22 cellular contexts compared by ENCODE assay signal in genomic region chr6:10417681-10418104, GRCh38. TPM values are rescaled to one million over a fixed set of nuclear protein-coding genes. Genes with fewer than 3 reads are reported as not detected.
A peak's percentile ranks its signal among the peaks of the same experiment; 100 is the strongest.
DNase-seq lines count a peak whose midpoint lies in the region; ATAC-seq and TF ChIP-seq lines count a peak whose summit lies in the region.
"Had no signal": no experiment of that assay in that cellular context is flagged by ENCODE, and none has a peak within 500 bp of the region (broad histone marks: within the 10 kb centered on the region; RNA-seq: fewer than 3 reads in every experiment).

No MANE protein-coding gene starts in this region.

- TF ChIP-seq CTCF in mammary epithelial cell (conservative IDR thresholded peaks at IDR 0.05 in 1 of 2, IDR thresholded peaks at IDR 0.05 in 1 of 2; ENCODE audit: extremely low read depth in 1 of 2, insufficient read depth in 1 of 2, low read depth in 1 of 2, low read length in 2 of 2): no peak

- peaks cover 0 to 4% (median 2%) of the 10 kb centered on the region in 3 donors for H3K36me3 Mint-ChIP-seq in CD8-positive, alpha-beta memory T cell

- peaks cover 29% of the 10 kb centered on the region for H3K4me1 ChIP-seq in mammary epithelial cell (ENCODE audit: insufficient read depth, low read length)
- H3K4me1 ChIP-seq in CD8-positive, alpha-beta memory T cell (ENCODE audit: insufficient read depth, low read length): peaks cover 22% of the 10 kb centered on the region

- DNase-seq in stimulated activated naive CD8-positive, alpha-beta T cell treated with anti-CD3 and anti-CD28 coated beads, Interleukin-15, amount 100 ng/mL, for 72 hours: no peak
- DNase-seq in stimulated activated naive CD8-positive, alpha-beta T cell treated with anti-CD3 and anti-CD28 coated beads, Interleukin-15, Interleukin-2, amounts not matched to agents 100 U/mL and 50 U/mL, for 24 hours: no peak
- peak; percentile 70 for DNase-seq in mammary epithelial cell
- peak; percentile 69 for DNase-seq in mesenteric fat pad (ENCODE audit: low spot score)
- DNase-seq in CD8-positive, alpha-beta memory T cell: no peak
- DNase-seq: activated CD4-positive, alpha-beta memory T cell treated with anti-CD3 and anti-CD28 coated beads, Interleukin-2, amount 10 ng/mL, durations not matched to agents 7 days and 5 days; activated effector memory CD4-positive, alpha-beta T cell treated with Interleukin-2 at 50 U/mL for 16 hours; cortex of kidney; GOT3; heart right ventricle; KG1; left ventricle myocardium inferior; NCI-H1436; NCI-H345; right cardiac atrium; stimulated activated CD4-positive, alpha-beta T cell treated with anti-CD3 and anti-CD28 coated beads, Interleukin-2, amount 100 ng/mL, for 24 hours; thyroid gland had no signal

- H3K4me3 ChIP-seq in mammary epithelial cell (replicated peaks in 1 of 3; ENCODE audit: insufficient read depth in 1 of 3, low read depth in 2 of 3, low read length in 3 of 3): peak overlapping the region; percentile 53 to 96 (median 84)
- no peak overlapping the region for H3K4me3 ChIP-seq in CD8-positive, alpha-beta memory T cell (ENCODE audit: low read length)
- H3K4me3 ChIP-seq: SJSA1, thyroid gland had no signal

- dilution Hi-C loops in mammary epithelial cell (cut with HindIII; ENCODE audit: low sequenced_read_pairs): no loop called here

- peaks cover 72% of the 10 kb centered on the region for H3K4me1 Mint-ChIP-seq in stimulated activated naive CD8-positive, alpha-beta T cell treated with anti-CD3 and anti-CD28 coated beads, Interleukin-15, amount 100 ng/mL, for 72 hours
- peaks cover 21 to 33% (median 28%) of the 10 kb centered on the region in 3 donors for H3K4me1 Mint-ChIP-seq in CD8-positive, alpha-beta memory T cell

- H3K27ac ChIP-seq in mammary epithelial cell (ENCODE audit: insufficient read depth, low read depth, low read length): peak overlapping the region; percentile 99
- no peak overlapping the region for H3K27ac ChIP-seq in CD8-positive, alpha-beta memory T cell (ENCODE audit: low read depth, low read length)
- H3K27ac ChIP-seq: esophagus muscularis mucosa, heart right ventricle, left ventricle myocardium inferior, SJSA1, thyroid gland had no signal

- H3K79me2 ChIP-seq in mammary epithelial cell (ENCODE audit: insufficient read depth, low read length): peaks cover 74% of the 10 kb centered on the region

- peaks cover 100% of the 10 kb centered on the region for H3K27me3 Mint-ChIP-seq in stimulated activated naive CD8-positive, alpha-beta T cell treated with anti-CD3 and anti-CD28 coated beads, Interleukin-15, amount 100 ng/mL, for 72 hours
- peaks cover 82 to 88% of the 10 kb centered on the region in 2 donors for H3K27me3 Mint-ChIP-seq in CD8-positive, alpha-beta memory T cell

- peaks cover 0 to 9% of the 10 kb centered on the region in 2 donors for H3K9me3 Mint-ChIP-seq in stimulated activated naive CD8-positive, alpha-beta T cell treated with anti-CD3 and anti-CD28 coated beads, Interleukin-15, amount 100 ng/mL, for 72 hours
- H3K9me3 Mint-ChIP-seq in CD8-positive, alpha-beta memory T cell: peaks cover 3 to 36% (median 28%) of the 10 kb centered on the region in 5 donors
- H3K9me3 Mint-ChIP-seq: activated CD4-positive, alpha-beta memory T cell treated with anti-CD3 and anti-CD28 coated beads, Interleukin-2, amount 10 ng/mL, durations not matched to agents 7 days and 5 days had no signal

- POLR2A ChIA-PET in CD8-positive, alpha-beta memory T cell (lab: Charles Lee): no interaction called here

- no peaks in the 10 kb centered on the region for H3K9me3 ChIP-seq in mammary epithelial cell (replicated peaks; ENCODE audit: insufficient read depth, low read length)
- H3K9me3 ChIP-seq in CD8-positive, alpha-beta memory T cell (ENCODE audit: low read length): no peaks in the 10 kb centered on the region
- H3K9me3 ChIP-seq: esophagus muscularis mucosa, heart right ventricle, left ventricle myocardium inferior, SJSA1, thyroid gland had no signal

- H3K4me3 Mint-ChIP-seq in stimulated activated naive CD8-positive, alpha-beta T cell treated with anti-CD3 and anti-CD28 coated beads, Interleukin-15, amount 100 ng/mL, for 72 hours: peak overlapping the region; percentile 15 to 16
- H3K4me3 Mint-ChIP-seq in CD8-positive, alpha-beta memory T cell: peak overlapping the region in 1 of 7 donors; percentile 17
- H3K4me3 Mint-ChIP-seq: activated CD4-positive, alpha-beta memory T cell treated with anti-CD3 and anti-CD28 coated beads, Interleukin-2, amount 10 ng/mL, durations not matched to agents 7 days and 5 days had no signal

- no peak for ATAC-seq in stimulated activated naive CD8-positive, alpha-beta T cell treated with anti-CD3 and anti-CD28 coated beads, Interleukin-15, amount 100 ng/mL, for 72 hours
- ATAC-seq in stimulated activated naive CD8-positive, alpha-beta T cell treated with anti-CD3 and anti-CD28 coated beads, Interleukin-15, Interleukin-2, amounts not matched to agents 100 U/mL and 50 U/mL, for 24 hours: no peak
- ATAC-seq in GM18519 (IDR thresholded peaks at IDR 0.05; ENCODE audit: low FRiP score, unreplicated experiment) (no peak), GM21786 (IDR thresholded peaks at IDR 0.05; ENCODE audit: unreplicated experiment) (no peak), SK-N-SH treated with all-trans-retinoic acid at 6 μM for 48 hours (no peak)
- ATAC-seq: heart right ventricle, right cardiac atrium had no signal

- CTCF ChIA-PET in mammary epithelial cell (lab: Charles Lee; ENCODE audit: low non-redundant PET): no interaction called here
- CTCF ChIA-PET in CD8-positive, alpha-beta memory T cell (lab: Charles Lee): no interaction called here

- in situ Hi-C loops in mammary epithelial cell (cut with MboI; ENCODE audit: low sequenced_read_pairs in 2 of 2): loop anchor here (10.0 to 25.0 kb wide), 4 partner anchors 333 to 1980 kb away; partner anchors contain the start of gene SLC35B3 (in 1 of the 2)

- no TSS peak for BruUV-seq in mammary epithelial cell (replicated peaks; lab: Mats Ljungman, UMichigan)

- H2AFZ ChIP-seq in mammary epithelial cell (ENCODE audit: low read depth, low read length): no peak overlapping the region

- H3K9ac ChIP-seq in mammary epithelial cell (ENCODE audit: insufficient read depth, low read length): peak overlapping the region; percentile 99

- no peaks in the 10 kb centered on the region for H3K27me3 ChIP-seq in mammary epithelial cell (ENCODE audit: insufficient read depth, low read length)
- H3K27me3 ChIP-seq in CD8-positive, alpha-beta memory T cell (ENCODE audit: insufficient read depth, low read length, poor library complexity, severe bottlenecking): peaks cover 91% of the 10 kb centered on the region
- H3K27me3 ChIP-seq: SJSA1 had no signal

- H4K20me1 ChIP-seq in mammary epithelial cell (ENCODE audit: insufficient read depth, low read length): no peaks in the 10 kb centered on the region

- no peak overlapping the region for H3K27ac Mint-ChIP-seq in stimulated activated naive CD8-positive, alpha-beta T cell treated with anti-CD3 and anti-CD28 coated beads, Interleukin-15, amount 100 ng/mL, for 72 hours
- H3K27ac Mint-ChIP-seq in CD8-positive, alpha-beta memory T cell: peak overlapping the region in 2 of 8 donors; percentile 53 to 75
- H3K27ac Mint-ChIP-seq: activated CD4-positive, alpha-beta memory T cell treated with anti-CD3 and anti-CD28 coated beads, Interleukin-2, amount 10 ng/mL, durations not matched to agents 7 days and 5 days had no signal

- H3K4me2 ChIP-seq in mammary epithelial cell (ENCODE audit: insufficient read depth, low read depth, low read length): peak overlapping the region; percentile 100

- WGBS in mammary epithelial cell (ENCODE audit: low coverage, missing lambda C conversion rate): 1% methylated on average over 15 of the region's 18 CpGs

- H3K36me3 ChIP-seq in mammary epithelial cell (ENCODE audit: insufficient read depth, low read length): no peaks in the 10 kb centered on the region
- H3K36me3 ChIP-seq in CD8-positive, alpha-beta memory T cell (ENCODE audit: insufficient read depth, low read length): no peaks in the 10 kb centered on the region
- H3K36me3 ChIP-seq: esophagus muscularis mucosa, heart right ventricle, left ventricle myocardium inferior, thyroid gland had no signal

- intact Hi-C loops in mammary epithelial cell (cut with micrococcal nuclease): loop anchor here (5.0 to 10.0 kb wide), 4 partner anchors 793 to 1883 kb away; no protein-coding TSS in a partner anchor

TF ChIP-seq in SK-N-SH treated with all-trans-retinoic acid at 6 μM for 48 hours, 23 proteins besides CTCF, POLR2A, EP300 and RAD21 (continues in another document):
- TF ChIP-seq, protein P1, sequence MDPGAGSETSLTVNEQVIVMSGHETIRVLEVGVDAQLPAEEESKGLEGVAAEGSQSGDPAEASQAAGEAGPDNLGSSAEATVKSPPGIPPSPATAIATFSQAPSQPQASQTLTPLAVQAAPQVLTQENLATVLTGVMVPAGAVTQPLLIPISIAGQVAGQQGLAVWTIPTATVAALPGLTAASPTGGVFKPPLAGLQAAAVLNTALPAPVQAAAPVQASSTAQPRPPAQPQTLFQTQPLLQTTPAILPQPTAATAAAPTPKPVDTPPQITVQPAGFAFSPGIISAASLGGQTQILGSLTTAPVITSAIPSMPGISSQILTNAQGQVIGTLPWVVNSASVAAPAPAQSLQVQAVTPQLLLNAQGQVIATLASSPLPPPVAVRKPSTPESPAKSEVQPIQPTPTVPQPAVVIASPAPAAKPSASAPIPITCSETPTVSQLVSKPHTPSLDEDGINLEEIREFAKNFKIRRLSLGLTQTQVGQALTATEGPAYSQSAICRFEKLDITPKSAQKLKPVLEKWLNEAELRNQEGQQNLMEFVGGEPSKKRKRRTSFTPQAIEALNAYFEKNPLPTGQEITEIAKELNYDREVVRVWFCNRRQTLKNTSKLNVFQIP (CRISPR knock-in tag; IDR thresholded peaks at IDR 0.05; ENCODE audit: borderline replicate concordance, low read depth): no peak
- TF ChIP-seq SNAI2 (CRISPR knock-in tag; IDR thresholded peaks at IDR 0.05): no peak
- TF ChIP-seq, protein P2, sequence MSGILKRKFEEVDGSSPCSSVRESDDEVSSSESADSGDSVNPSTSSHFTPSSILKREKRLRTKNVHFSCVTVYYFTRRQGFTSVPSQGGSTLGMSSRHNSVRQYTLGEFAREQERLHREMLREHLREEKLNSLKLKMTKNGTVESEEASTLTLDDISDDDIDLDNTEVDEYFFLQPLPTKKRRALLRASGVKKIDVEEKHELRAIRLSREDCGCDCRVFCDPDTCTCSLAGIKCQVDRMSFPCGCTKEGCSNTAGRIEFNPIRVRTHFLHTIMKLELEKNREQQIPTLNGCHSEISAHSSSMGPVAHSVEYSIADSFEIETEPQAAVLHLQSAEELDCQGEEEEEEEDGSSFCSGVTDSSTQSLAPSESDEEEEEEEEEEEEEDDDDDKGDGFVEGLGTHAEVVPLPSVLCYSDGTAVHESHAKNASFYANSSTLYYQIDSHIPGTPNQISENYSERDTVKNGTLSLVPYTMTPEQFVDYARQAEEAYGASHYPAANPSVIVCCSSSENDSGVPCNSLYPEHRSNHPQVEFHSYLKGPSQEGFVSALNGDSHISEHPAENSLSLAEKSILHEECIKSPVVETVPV (CRISPR knock-in tag; IDR thresholded peaks at IDR 0.05): no peak
- TF ChIP-seq ZFP30 (CRISPR knock-in tag; IDR thresholded peaks at IDR 0.05): no peak
- TF ChIP-seq TOX (CRISPR knock-in tag; IDR thresholded peaks at IDR 0.05; ENCODE audit: borderline replicate concordance): no peak

RNA-seq across cellular contexts. Expression of gene TFAP2A, which starts 2.8 kb away (rescaled TPM):
- total RNA-seq in mammary epithelial cell: 100 to 1,000 TPM in 1 of 2 donors, 10 to 100 TPM in 1; 15.7 to 112 TPM
- polyA plus RNA-seq in mammary epithelial cell: 18.8 TPM
- polyA minus RNA-seq in mammary epithelial cell: 31.8 TPM
- total RNA-seq in mesenteric fat pad: 1.9 TPM
- total RNA-seq in CD8-positive, alpha-beta memory T cell: not detected
- not detected for polyA plus RNA-seq in CD8-positive, alpha-beta memory T cell

Comparison
In these comparisons a context has a peak if more than half of its experiments do, and no peak if none do; other contexts are left out.
1. DNase-seq: peak in mammary epithelial cell (single experiment) and mesenteric fat pad (single experiment); none in stimulated activated naive CD8-positive, alpha-beta T cell treated with anti-CD3 and anti-CD28 coated beads, Interleukin-15, amount 100 ng/mL, for 72 hours (0 of 2), stimulated activated naive CD8-positive, alpha-beta T cell treated with anti-CD3 and anti-CD28 coated beads, Interleukin-15, Interleukin-2, amounts not matched to agents 100 U/mL and 50 U/mL, for 24 hours (single experiment) and CD8-positive, alpha-beta memory T cell (0 of 5).